In genomic region chr1:207418336-207418735, GRCh38 we compare ENCODE assay signal across 23 cellular contexts. TPM values are rescaled to one million over a fixed set of nuclear protein-coding genes. Genes with fewer than 3 reads are reported as not detected.
"Had no signal": no experiment of that assay in that cellular context is flagged by ENCODE, and none has a peak within 500 bp of the region (broad histone marks: within the 10 kb centered on the region; RNA-seq: fewer than 3 reads in every experiment).

No MANE protein-coding gene starts in this region.

- ATAC-seq: activated CD8-positive, alpha-beta T cell treated with anti-CD3 and anti-CD28 coated beads for 36 hours; activated naive CD4-positive, alpha-beta T cell treated with anti-CD3 and anti-CD28 coated beads, Interleukin-2, amount 50 U/mL, for 72 hours; activated T-cell treated with anti-CD3 and anti-CD28 coated beads, Interleukin-2, amount 50 U/mL, for 72 hours; body of pancreas; esophagus mucosa; left lobe of liver; right cardiac atrium; WTC11 had no signal

- H3K4me1 ChIP-seq: body of pancreas, colonic mucosa, prostate gland, upper lobe of left lung had no signal

- H3K27ac ChIP-seq: body of pancreas, colonic mucosa, prostate gland, upper lobe of left lung had no signal

- H3K27me3 ChIP-seq: body of pancreas, colonic mucosa, upper lobe of left lung had no signal

- DNase-seq: activated CD4-positive, alpha-beta T cell treated with anti-CD3 and anti-CD28 coated beads for 4 hours; activated CD8-positive, alpha-beta T cell treated with anti-CD3 and anti-CD28 coated beads for 36 hours; activated gamma-delta T cell; activated T-cell treated with anti-CD3 and anti-CD28 coated beads, Interleukin-2, amount 50 U/mL, for 72 hours; amniotic stem cell; body of pancreas; central memory CD4-positive, alpha-beta T cell; colonic mucosa; islet precursor cell; midbrain; right cardiac atrium; stimulated activated CD4-positive, alpha-beta T cell treated with anti-CD3 and anti-CD28 coated beads, Interleukin-4, amount 100 ng/mL, for 4 hours; stimulated activated CD8-positive, alpha-beta memory T cell treated with anti-CD3 and anti-CD28 coated beads, Interleukin-4, amount 100 ng/mL, for 48 hours; upper lobe of left lung had no signal

- H3K9me3 ChIP-seq: body of pancreas, colonic mucosa, prostate gland, upper lobe of left lung had no signal

- H3K36me3 ChIP-seq: colonic mucosa, prostate gland, upper lobe of left lung had no signal

- H3K4me3 ChIP-seq: body of pancreas, colonic mucosa, prostate gland, smooth muscle cell, upper lobe of left lung had no signal

RNA-seq across cellular contexts. Expression of gene CR2, which starts 35.8 kb away (rescaled TPM):
- total RNA-seq: body of pancreas, lung microvascular endothelial cell, myocyte, right cardiac atrium, smooth muscle cell had no signal
- polyA plus RNA-seq: neural cell, right cardiac atrium, smooth muscle cell had no signal
